2 cellular contexts compared by ENCODE assay signal in the genomic region with DNA sequence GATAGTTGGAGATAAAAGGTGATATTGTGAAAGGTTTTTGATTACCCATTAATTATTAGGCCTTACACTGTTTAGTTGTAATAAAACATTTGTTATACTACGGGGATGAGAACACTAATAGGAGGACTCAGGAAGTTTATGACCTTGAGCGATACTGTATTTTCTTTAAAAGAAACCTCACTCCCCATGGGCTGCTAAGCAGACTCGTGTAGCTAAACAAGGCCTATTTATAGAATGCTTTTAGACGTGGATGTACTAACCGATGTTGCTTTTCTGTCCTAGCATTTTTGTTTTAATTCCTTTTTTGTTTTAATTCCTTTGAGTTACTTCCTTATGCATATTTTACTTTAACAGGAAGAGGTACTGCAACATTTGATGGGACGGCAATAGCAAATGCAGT.
TF ChIP-seq lines count a peak whose summit lies in the region.

No MANE protein-coding gene starts in this region.

TF ChIP-seq in HepG2, 621 proteins besides CTCF, POLR2A, EP300 and RAD21:
- TF ChIP-seq RBM22 (optimal IDR thresholded peaks at IDR 0.05; ENCODE audit: low read length) (peak; percentile 52), PCBP2 (optimal IDR thresholded peaks at IDR 0.05; ENCODE audit: low read depth, low read length, poor library complexity, severe bottlenecking) (no peak), SMAD1 (CRISPR knock-in tag; IDR thresholded peaks at IDR 0.05; ENCODE audit: borderline replicate concordance, low read depth) (no peak), AGO2 (optimal IDR thresholded peaks at IDR 0.05; ENCODE audit: low read depth, low read length) (peak; percentile 30), CENPT (CRISPR knock-in tag; IDR thresholded peaks at IDR 0.05; ENCODE audit: low read depth) (no peak), RBAK (CRISPR knock-in tag; IDR thresholded peaks at IDR 0.05) (no peak), KDM4B (CRISPR knock-in tag; IDR thresholded peaks at IDR 0.05) (no peak)
- TF ChIP-seq, protein P1, sequence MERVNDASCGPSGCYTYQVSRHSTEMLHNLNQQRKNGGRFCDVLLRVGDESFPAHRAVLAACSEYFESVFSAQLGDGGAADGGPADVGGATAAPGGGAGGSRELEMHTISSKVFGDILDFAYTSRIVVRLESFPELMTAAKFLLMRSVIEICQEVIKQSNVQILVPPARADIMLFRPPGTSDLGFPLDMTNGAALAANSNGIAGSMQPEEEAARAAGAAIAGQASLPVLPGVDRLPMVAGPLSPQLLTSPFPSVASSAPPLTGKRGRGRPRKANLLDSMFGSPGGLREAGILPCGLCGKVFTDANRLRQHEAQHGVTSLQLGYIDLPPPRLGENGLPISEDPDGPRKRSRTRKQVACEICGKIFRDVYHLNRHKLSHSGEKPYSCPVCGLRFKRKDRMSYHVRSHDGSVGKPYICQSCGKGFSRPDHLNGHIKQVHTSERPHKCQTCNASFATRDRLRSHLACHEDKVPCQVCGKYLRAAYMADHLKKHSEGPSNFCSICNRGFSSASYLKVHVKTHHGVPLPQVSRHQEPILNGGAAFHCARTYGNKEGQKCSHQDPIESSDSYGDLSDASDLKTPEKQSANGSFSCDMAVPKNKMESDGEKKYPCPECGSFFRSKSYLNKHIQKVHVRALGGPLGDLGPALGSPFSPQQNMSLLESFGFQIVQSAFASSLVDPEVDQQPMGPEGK (CRISPR knock-in tag; IDR thresholded peaks at IDR 0.05) = no peak

TF ChIP-seq in K562, 482 proteins besides CTCF, POLR2A, EP300 and RAD21:
- TF ChIP-seq CBX2 (IDR thresholded peaks at IDR 0.05; ENCODE audit: insufficient read depth, low read length, poor library complexity, severe bottlenecking) (no peak), POLR2G (IDR thresholded peaks at IDR 0.05; ENCODE audit: low read depth, low read length) (0 out of 2 replicates have a peak, but pooled peaks have one; percentile 29), POLR2AphosphoS2 (IDR thresholded peaks at IDR 0.05; ENCODE audit: low read length) (0 out of 2 replicates have a peak, but pooled peaks have one; percentile 4), ZNF584 (CRISPR knock-in tag; IDR thresholded peaks at IDR 0.05; ENCODE audit: low read depth) (no peak), RUNX1 (IDR thresholded peaks at IDR 0.05; ENCODE audit: low read depth) (no peak)
